In genomic region chr22:35380537-35381423, GRCh38 we compare ENCODE assay signal across 1 cellular context.
TF ChIP-seq lines count a peak whose summit lies in the region.

A gene with protein sequence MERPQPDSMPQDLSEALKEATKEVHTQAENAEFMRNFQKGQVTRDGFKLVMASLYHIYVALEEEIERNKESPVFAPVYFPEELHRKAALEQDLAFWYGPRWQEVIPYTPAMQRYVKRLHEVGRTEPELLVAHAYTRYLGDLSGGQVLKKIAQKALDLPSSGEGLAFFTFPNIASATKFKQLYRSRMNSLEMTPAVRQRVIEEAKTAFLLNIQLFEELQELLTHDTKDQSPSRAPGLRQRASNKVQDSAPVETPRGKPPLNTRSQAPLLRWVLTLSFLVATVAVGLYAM (plus strand): TSS chr22:35381096. CDS start chr22:35381174, 78 bp downstream.

TF ChIP-seq in WTC11, 78 proteins besides CTCF, POLR2A, EP300 and RAD21 (continued from another document):
- TF ChIP-seq ZNF512 (CRISPR knock-in tag; IDR thresholded peaks at IDR 0.05; ENCODE audit: borderline replicate concordance) (no peak), PRDM15 (CRISPR knock-in tag; IDR thresholded peaks at IDR 0.05) (no peak), NR2C2 (CRISPR knock-in tag; IDR thresholded peaks at IDR 0.05) (no peak), GABPB1 (CRISPR knock-in tag; IDR thresholded peaks at IDR 0.05) (no peak), HMGA2 (CRISPR knock-in tag; IDR thresholded peaks at IDR 0.05) (no peak), NFATC4 (CRISPR knock-in tag; IDR thresholded peaks at IDR 0.05) (no peak), ETV6 (CRISPR knock-in tag; IDR thresholded peaks at IDR 0.05) (peak; percentile 43; the same call in 1 of the 2 replicates)
- TF ChIP-seq, protein P1, sequence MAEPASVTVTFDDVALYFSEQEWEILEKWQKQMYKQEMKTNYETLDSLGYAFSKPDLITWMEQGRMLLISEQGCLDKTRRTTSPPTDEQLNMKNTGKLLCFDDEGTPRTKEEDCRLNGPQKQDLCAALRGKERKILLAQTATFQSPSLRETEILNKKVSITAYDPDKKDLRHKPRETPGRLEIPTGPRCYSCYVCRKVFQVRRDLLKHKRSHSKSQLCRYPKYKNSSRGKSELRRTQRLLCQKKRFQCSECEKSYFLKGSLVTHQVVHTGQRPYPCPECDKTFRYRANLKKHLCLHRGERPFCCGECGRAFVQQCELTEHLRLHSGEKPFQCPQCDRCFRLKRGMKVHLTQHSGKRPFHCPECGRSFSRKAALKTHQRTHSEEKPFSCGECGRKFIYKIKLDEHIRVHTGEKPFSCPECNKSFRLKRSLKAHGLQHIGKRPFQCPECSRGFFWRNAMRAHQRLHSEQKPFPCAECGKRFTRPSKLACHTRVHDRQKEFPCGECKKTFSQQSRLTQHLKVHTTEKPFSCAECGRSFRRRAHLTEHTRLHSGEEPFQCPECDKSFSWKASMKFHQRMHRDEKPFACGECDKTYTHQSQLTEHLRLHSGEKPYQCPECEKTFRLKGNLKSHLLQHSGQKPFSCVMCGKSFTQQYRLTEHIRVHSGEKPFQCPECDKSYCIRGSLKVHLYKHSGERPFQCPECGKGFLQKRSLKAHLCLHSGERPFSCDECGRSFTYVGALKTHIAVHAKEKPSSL (CRISPR knock-in tag; conservative IDR thresholded peaks at IDR 0.05) = no peak
- TF ChIP-seq, protein P2, sequence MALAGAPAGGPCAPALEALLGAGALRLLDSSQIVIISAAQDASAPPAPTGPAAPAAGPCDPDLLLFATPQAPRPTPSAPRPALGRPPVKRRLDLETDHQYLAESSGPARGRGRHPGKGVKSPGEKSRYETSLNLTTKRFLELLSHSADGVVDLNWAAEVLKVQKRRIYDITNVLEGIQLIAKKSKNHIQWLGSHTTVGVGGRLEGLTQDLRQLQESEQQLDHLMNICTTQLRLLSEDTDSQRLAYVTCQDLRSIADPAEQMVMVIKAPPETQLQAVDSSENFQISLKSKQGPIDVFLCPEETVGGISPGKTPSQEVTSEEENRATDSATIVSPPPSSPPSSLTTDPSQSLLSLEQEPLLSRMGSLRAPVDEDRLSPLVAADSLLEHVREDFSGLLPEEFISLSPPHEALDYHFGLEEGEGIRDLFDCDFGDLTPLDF (CRISPR knock-in tag; IDR thresholded peaks at IDR 0.05) = no peak
